1 cellular context compared by ENCODE assay signal in genomic region chr1:36845802-36846201, GRCh38.
TF ChIP-seq lines count a peak whose summit lies in the region.

No MANE protein-coding gene starts in this region.

TF ChIP-seq in GM23338, 12 proteins besides CTCF, POLR2A, EP300 and RAD21 (continued from another document):
- TF ChIP-seq REST (IDR thresholded peaks at IDR 0.05; ENCODE audit: unreplicated experiment) (no peak), NANOG (IDR thresholded peaks at IDR 0.05; ENCODE audit: borderline replicate concordance) (no peak), ZNF114 (CRISPR knock-in tag; IDR thresholded peaks at IDR 0.05) (no peak), EZH2phosphoT487 (IDR thresholded peaks at IDR 0.05; ENCODE audit: unreplicated experiment) (no peak), CREB1 (CRISPR knock-in tag; IDR thresholded peaks at IDR 0.05; ENCODE audit: low read depth) (no peak), STAT1 (IDR thresholded peaks at IDR 0.05; ENCODE audit: unreplicated experiment) (no peak), POLR2AphosphoS5 (IDR thresholded peaks at IDR 0.05; ENCODE audit: low read depth) (no peak), EZH2 (IDR thresholded peaks at IDR 0.05; ENCODE audit: low read depth, unreplicated experiment) (no peak)
- TF ChIP-seq, protein P1, sequence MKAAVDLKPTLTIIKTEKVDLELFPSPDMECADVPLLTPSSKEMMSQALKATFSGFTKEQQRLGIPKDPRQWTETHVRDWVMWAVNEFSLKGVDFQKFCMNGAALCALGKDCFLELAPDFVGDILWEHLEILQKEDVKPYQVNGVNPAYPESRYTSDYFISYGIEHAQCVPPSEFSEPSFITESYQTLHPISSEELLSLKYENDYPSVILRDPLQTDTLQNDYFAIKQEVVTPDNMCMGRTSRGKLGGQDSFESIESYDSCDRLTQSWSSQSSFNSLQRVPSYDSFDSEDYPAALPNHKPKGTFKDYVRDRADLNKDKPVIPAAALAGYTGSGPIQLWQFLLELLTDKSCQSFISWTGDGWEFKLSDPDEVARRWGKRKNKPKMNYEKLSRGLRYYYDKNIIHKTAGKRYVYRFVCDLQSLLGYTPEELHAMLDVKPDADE (IDR thresholded peaks at IDR 0.05), result no peak
TF ChIP-seq in GM23338: peak in this region for 0.
